Comparison of ENCODE assay signal across 8 cellular contexts in genomic region chr10:71747808-71748523, GRCh38. TPM values are rescaled to one million over a fixed set of nuclear protein-coding genes. Genes with fewer than 3 reads are reported as not detected.
DNase-seq lines count a peak whose midpoint lies in the region; ATAC-seq and TF ChIP-seq lines count a peak whose summit lies in the region.

No MANE protein-coding gene starts in this region.

- no peaks in the 10 kb centered on the region for H3K9me2 ChIP-seq in hepatocyte (replicated peaks; ENCODE audit: insufficient read depth)

- WGBS in hepatocyte (ENCODE audit: low lambda C conversion rate, missing lambda C conversion rate) = 85% methylated on average over 10 of the region's 10 CpGs

- no peaks in the 10 kb centered on the region for H3K79me2 ChIP-seq in hepatocyte

- ATAC-seq in GM21529 (IDR thresholded peaks at IDR 0.05; ENCODE audit: unreplicated experiment) (peak; percentile 54), T-helper 17 cell (no peak), GM18517 (IDR thresholded peaks at IDR 0.05; ENCODE audit: unreplicated experiment) (no peak), HG02981 (IDR thresholded peaks at IDR 0.05; ENCODE audit: unreplicated experiment) (no peak)
- ATAC-seq in stimulated activated naive CD8-positive, alpha-beta T cell treated with anti-CD3 and anti-CD28 coated beads, Interleukin-15, amount 100 ng/mL, for 72 hours = no peak

- H3K27ac ChIP-seq in hepatocyte = peak overlapping the region; percentile 43

- H3K27me3 Mint-ChIP-seq in T-helper 17 cell = no peaks in the 10 kb centered on the region
- no peaks in the 10 kb centered on the region for H3K27me3 Mint-ChIP-seq in stimulated activated naive CD8-positive, alpha-beta T cell treated with anti-CD3 and anti-CD28 coated beads, Interleukin-15, amount 100 ng/mL, for 72 hours

- peaks cover 0 to 4% of the 10 kb centered on the region in 2 donors for H3K9me3 Mint-ChIP-seq in stimulated activated naive CD8-positive, alpha-beta T cell treated with anti-CD3 and anti-CD28 coated beads, Interleukin-15, amount 100 ng/mL, for 72 hours

- H2AFZ ChIP-seq in hepatocyte = no peak overlapping the region

- no peak overlapping the region for H3K4me2 ChIP-seq in hepatocyte

- peaks cover 29% of the 10 kb centered on the region for H3K4me1 ChIP-seq in hepatocyte (ENCODE audit: insufficient read depth)

- peaks cover 5% of the 10 kb centered on the region for H3K36me3 Mint-ChIP-seq in T-helper 17 cell (ENCODE audit: low read depth)

- H4K20me1 ChIP-seq in hepatocyte (ENCODE audit: insufficient read depth, poor library complexity, severe bottlenecking) = no peaks in the 10 kb centered on the region

- no peaks in the 10 kb centered on the region for H3K36me3 ChIP-seq in hepatocyte (replicated peaks; ENCODE audit: insufficient read depth, low read depth)

- TF ChIP-seq CTCF in hepatocyte (IDR thresholded peaks at IDR 0.05; ENCODE audit: poor library complexity) = no peak

- DNase-seq in T-helper 17 cell = no peak
- no peak for DNase-seq in hepatocyte (ENCODE audit: low spot score)
- no peak for DNase-seq in stimulated activated naive CD8-positive, alpha-beta T cell treated with anti-CD3 and anti-CD28 coated beads, Interleukin-15, amount 100 ng/mL, for 72 hours
- DNase-seq in activated gamma-delta T cell (lab: John Stamatoyannopoulos, UW) = no peak
- DNase-seq in HCEC 1CT = no peak

- H3K9me3 ChIP-seq in T-helper 17 cell (ENCODE audit: control insufficient read depth, low read length, poor library complexity, severe bottlenecking) = no peaks in the 10 kb centered on the region
- H3K9me3 ChIP-seq in hepatocyte (ENCODE audit: low read depth) = no peaks in the 10 kb centered on the region

- H3K4me3 ChIP-seq in hepatocyte = no peak overlapping the region

- H3K4me1 Mint-ChIP-seq in T-helper 17 cell = peaks cover 82% of the 10 kb centered on the region
- peaks cover 100% of the 10 kb centered on the region for H3K4me1 Mint-ChIP-seq in stimulated activated naive CD8-positive, alpha-beta T cell treated with anti-CD3 and anti-CD28 coated beads, Interleukin-15, amount 100 ng/mL, for 72 hours

- no peaks in the 10 kb centered on the region for H3K27me3 ChIP-seq in hepatocyte

- H3K4me3 Mint-ChIP-seq in T-helper 17 cell = peak overlapping the region; percentile 94
- H3K4me3 Mint-ChIP-seq in stimulated activated naive CD8-positive, alpha-beta T cell treated with anti-CD3 and anti-CD28 coated beads, Interleukin-15, amount 100 ng/mL, for 72 hours = peak overlapping the region; percentile 79 to 87

- peak overlapping the region; percentile 98 for H3K27ac Mint-ChIP-seq in T-helper 17 cell
- H3K27ac Mint-ChIP-seq in stimulated activated naive CD8-positive, alpha-beta T cell treated with anti-CD3 and anti-CD28 coated beads, Interleukin-15, amount 100 ng/mL, for 72 hours = peak overlapping the region; percentile 97 to 98

RNA-seq across cellular contexts. Expression of gene VSIR, which starts 25.4 kb away (rescaled TPM):
- total RNA-seq in T-helper 17 cell (100 to 1,000 TPM; 119 to 124 TPM), hepatocyte (10.1 and 13.6 TPM in 2 replicates)
- polyA plus RNA-seq in hepatocyte = 43.4 and 45.5 TPM in 2 replicates

RNA-seq across cellular contexts. Expression of gene C10orf105, which starts 28.4 kb away (rescaled TPM):
- total RNA-seq in T-helper 17 cell (under 1 TPM; 0.31 to 0.37 TPM), hepatocyte (not detected in 2 replicates)
- 0.21 TPM in 1 of 2 replicates, not detected in the other for polyA plus RNA-seq in hepatocyte
